23 cellular contexts compared by ENCODE assay signal in the genomic region with DNA sequence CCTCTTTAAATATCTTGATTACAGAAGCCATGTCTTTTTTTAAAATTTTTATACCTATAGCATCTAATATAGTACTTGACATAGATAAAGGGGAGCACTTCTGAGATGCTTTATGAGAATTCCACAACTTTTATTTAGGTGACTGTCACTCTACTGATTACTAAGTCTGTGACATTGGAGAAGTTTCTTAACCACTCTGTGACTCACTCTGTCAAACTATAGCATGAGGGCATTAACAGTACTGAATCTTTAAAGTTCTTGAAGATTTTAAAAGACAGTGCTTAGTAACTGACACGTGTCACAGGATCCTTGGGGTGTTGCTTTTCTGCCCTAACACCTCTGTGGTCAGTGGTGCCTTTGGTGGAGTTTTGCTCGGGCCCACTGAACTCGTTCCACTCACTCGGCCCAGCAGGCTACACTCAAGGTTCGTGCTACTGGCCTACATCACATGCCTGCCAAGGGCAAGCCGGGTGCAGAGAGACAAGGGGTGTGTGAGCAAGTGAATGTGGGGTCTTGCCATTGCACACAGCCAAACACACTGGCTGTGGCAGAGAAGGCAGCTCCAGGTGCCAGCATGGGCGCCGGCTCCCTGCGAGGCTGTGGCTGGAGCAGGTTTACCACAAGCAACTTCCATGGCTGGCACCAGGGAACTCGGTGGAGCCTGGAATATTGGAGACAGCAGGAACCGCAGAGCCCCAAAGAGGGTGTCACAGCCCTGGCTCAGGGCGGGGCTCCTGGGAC.
"Had no signal": no experiment of that assay in that cellular context is flagged by ENCODE, and none has a peak within 500 bp of the region (broad histone marks: within the 10 kb centered on the region; RNA-seq: fewer than 3 reads in every experiment).

No MANE protein-coding gene starts in this region.

- H3K27me3 ChIP-seq: adrenal gland, ascending aorta, body of pancreas had no signal

- H3K4me3 ChIP-seq: adrenal gland, ascending aorta, body of pancreas had no signal

- H3K36me3 ChIP-seq: adrenal gland, ascending aorta had no signal

- ATAC-seq: activated CD8-positive, alpha-beta T cell treated with anti-CD3 and anti-CD28 coated beads, Interleukin-2, amount 10 ng/mL, durations not matched to agents 7 days and 5 days; body of pancreas; Panc1; WTC11 had no signal

- H3K27ac ChIP-seq: adrenal gland, ascending aorta, body of pancreas, RWPE1 had no signal

- H3K4me1 ChIP-seq: adrenal gland, ascending aorta, body of pancreas had no signal

- H3K9me3 ChIP-seq: adrenal gland, ascending aorta, body of pancreas had no signal

- DNase-seq: activated CD4-positive, alpha-beta T cell treated with anti-CD3 and anti-CD28 coated beads for 48 hours; activated CD4-positive, alpha-beta T cell treated with anti-CD3 and anti-CD28 coated beads, Interleukin-2, amount 50 U/mL, for 4 hours; activated CD4-positive, CD25-positive, alpha-beta regulatory T cell treated with anti-CD3 and anti-CD28 coated beads, Interleukin-2, amount 50 U/mL, for 72 hours; activated CD8-positive, alpha-beta memory T cell treated with anti-CD3 and anti-CD28 coated beads, Interleukin-2, amount 50 U/mL, for 48 hours; activated CD8-positive, alpha-beta T cell treated with anti-CD3 and anti-CD28 coated beads, Interleukin-2, amount 10 ng/mL, durations not matched to agents 7 days and 5 days; activated naive CD4-positive, alpha-beta T cell treated with anti-CD3 and anti-CD28 coated beads, Interleukin-2, amount 50 U/mL, for 16 hours; activated naive CD8-positive, alpha-beta T cell treated with anti-CD3 and anti-CD28 coated beads, Interleukin-2, amount 10 ng/mL, durations not matched to agents 7 days and 5 days; activated T-cell treated with anti-CD3 and anti-CD28 coated beads, Interleukin-2, amount 50 U/mL, for 1 hour; adrenal gland; body of pancreas; KG1; NCI-H1048; NCI-H146; NCI-H187 treated with DMSO at 0.1 percent for 48 hours; NCI-H2081 treated with DMSO at 0.1 percent for 48 hours; NCI-H446 treated with DMSO at 0.1 percent for 48 hours; NCI-H526; NCI-H774; SHP77 had no signal
